In genomic region chr1:235253219-235253640, GRCh38 we compare ENCODE assay signal across 8 cellular contexts.
DNase-seq lines count a peak whose midpoint lies in the region; ATAC-seq and TF ChIP-seq lines count a peak whose summit lies in the region.

No MANE protein-coding gene starts in this region.

- peaks cover 30% of the 10 kb centered on the region for H3K4me1 Mint-ChIP-seq in activated CD4-positive, alpha-beta T cell treated with anti-CD3 and anti-CD28 coated beads for 36 hours

- POLR2A ChIA-PET in activated CD4-positive, alpha-beta T cell treated with anti-CD3 and anti-CD28 coated beads for 36 hours (lab: Charles Lee), result no interaction called here

- H3K9me3 Mint-ChIP-seq in activated CD4-positive, alpha-beta T cell treated with anti-CD3 and anti-CD28 coated beads for 36 hours (ENCODE audit: low read depth), result no peaks in the 10 kb centered on the region

- peaks cover 12% of the 10 kb centered on the region for H3K36me3 Mint-ChIP-seq in activated CD4-positive, alpha-beta T cell treated with anti-CD3 and anti-CD28 coated beads for 36 hours (ENCODE audit: low read depth)

- peak; percentile 85 for ATAC-seq in HG03135 (IDR thresholded peaks at IDR 0.05; ENCODE audit: unreplicated experiment)
- ATAC-seq in activated CD4-positive, alpha-beta T cell treated with anti-CD3 and anti-CD28 coated beads for 36 hours, result peak; percentile 99
- no peak for ATAC-seq in HG03039 (IDR thresholded peaks at IDR 0.05; ENCODE audit: unreplicated experiment)

- no peak overlapping the region for H3K4me3 Mint-ChIP-seq in activated CD4-positive, alpha-beta T cell treated with anti-CD3 and anti-CD28 coated beads for 36 hours

- TF ChIP-seq CTCF in GM12875 (IDR thresholded peaks at IDR 0.05; ENCODE audit: borderline replicate concordance, insufficient read depth, low read depth, low read length), result peak; percentile 89

- intact Hi-C loops in activated CD4-positive, alpha-beta T cell treated with anti-CD3 and anti-CD28 coated beads for 36 hours (cut with DNase I, micrococcal nuclease), result loop anchor here (1.0 to 5.0 kb wide), 3 partner anchors 75 to 164 kb away; partner anchors contain the start of genes ARID4B (in 2 of the 2), GGPS1 (in 2 of the 2) and TBCE (in 1 of the 2)

- peak; percentile 83 for DNase-seq in NCI-H460 (ENCODE audit: extremely low read depth, low read depth)
- peak; percentile 78 for DNase-seq in activated CD4-positive, alpha-beta T cell treated with anti-CD3 and anti-CD28 coated beads for 36 hours
- DNase-seq in dermis microvascular lymphatic vessel endothelial cell (ENCODE audit: low read depth in 2 of 2), result peak; percentile 63 to 75
- DNase-seq in lung microvascular endothelial cell (ENCODE audit: low read depth in 2 of 2), result peak; percentile 76 to 81
- DNase-seq in stimulated activated CD8-positive, alpha-beta memory T cell treated with anti-CD3 and anti-CD28 coated beads, Interleukin-15, amount 100 ng/mL, for 4 hours (ENCODE audit: low read depth in 2 of 2), result peak; percentile 15 to 41

- H3K27ac Mint-ChIP-seq in activated CD4-positive, alpha-beta T cell treated with anti-CD3 and anti-CD28 coated beads for 36 hours, result no peak overlapping the region

- no peak overlapping the region for H3K4me3 ChIP-seq in GM12875 (ENCODE audit: low read depth, low read length)

- H3K27me3 Mint-ChIP-seq in activated CD4-positive, alpha-beta T cell treated with anti-CD3 and anti-CD28 coated beads for 36 hours, result no peaks in the 10 kb centered on the region

- CTCF ChIA-PET in activated CD4-positive, alpha-beta T cell treated with anti-CD3 and anti-CD28 coated beads for 36 hours (lab: Charles Lee), result interaction anchor here (0.5 to 5.1 kb wide), 16 partner anchors 8 to 165 kb away, joined by 3 to 80 read pairs (median 3); partner anchors contain the start of gene TBCE

Comparison
In these comparisons a context has a peak if more than half of its experiments do, and no peak if none do; other contexts are left out.
1. DNase-seq: peak in every context shown above with its lines; median percentile 83 in NCI-H460; 78 in lung microvascular endothelial cell; 78 in activated CD4-positive, alpha-beta T cell treated with anti-CD3 and anti-CD28 coated beads for 36 hours; 69 in dermis microvascular lymphatic vessel endothelial cell; 28 in stimulated activated CD8-positive, alpha-beta memory T cell treated with anti-CD3 and anti-CD28 coated beads, Interleukin-15, amount 100 ng/mL, for 4 hours.